In the genomic region with DNA sequence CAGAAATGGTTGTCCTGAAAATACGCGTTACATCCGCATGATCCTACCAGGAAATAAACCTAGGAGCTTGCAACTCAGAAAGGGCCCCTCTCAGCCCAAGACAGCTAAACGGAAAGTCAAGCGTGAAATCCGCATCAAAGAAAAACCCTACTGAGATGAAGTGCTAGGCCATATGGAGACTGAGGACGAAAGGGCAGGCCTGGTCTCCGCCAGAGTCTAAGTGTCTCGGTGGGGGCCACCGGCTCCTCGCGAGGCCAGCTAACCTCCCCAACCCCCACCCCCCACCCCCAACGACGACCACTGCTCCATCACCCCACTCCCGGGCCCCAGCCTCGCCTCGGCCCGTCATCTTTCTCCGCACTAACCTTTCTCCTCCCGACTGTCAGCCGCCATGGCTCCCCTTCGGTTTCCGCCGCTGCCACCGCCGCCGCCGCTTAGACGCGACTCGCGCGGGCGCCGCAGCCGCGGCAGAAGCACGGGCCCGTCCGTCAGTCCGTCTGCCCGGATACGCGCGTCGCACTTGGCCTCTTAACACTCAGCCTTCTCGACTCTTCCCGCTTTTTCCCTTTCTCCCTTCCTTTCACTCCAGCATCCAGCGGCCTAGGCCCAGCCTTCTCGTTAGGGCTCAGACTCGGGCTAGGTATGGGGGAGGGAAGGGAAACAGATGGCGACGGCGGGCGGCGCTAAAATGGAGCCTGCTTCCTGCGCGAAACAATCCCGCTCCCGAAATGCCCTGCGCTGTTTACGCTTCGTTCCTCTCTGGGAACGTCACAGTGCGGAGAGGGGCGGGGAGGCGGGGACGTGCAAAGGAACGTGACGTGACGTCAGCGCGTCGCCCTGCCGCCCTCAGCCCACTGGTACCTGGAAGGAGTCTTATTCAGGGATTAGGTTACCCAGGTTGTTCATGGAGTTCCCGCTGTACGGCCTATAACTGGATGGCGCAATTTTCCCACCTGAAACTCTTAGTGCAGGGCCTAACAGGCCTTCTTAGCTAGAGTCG, we compare ENCODE assay signal across 1 cellular context.
TF ChIP-seq lines count a peak whose summit lies in the region.

A gene (minus strand): TSS at position 730 of the 1,000 bp plus-strand sequence. CDS start 337 bp downstream, at position 393.

TF ChIP-seq in HepG2, 621 proteins besides CTCF, POLR2A, EP300 and RAD21 (continued from another document and continues in another):
- TF ChIP-seq, protein P1, sequence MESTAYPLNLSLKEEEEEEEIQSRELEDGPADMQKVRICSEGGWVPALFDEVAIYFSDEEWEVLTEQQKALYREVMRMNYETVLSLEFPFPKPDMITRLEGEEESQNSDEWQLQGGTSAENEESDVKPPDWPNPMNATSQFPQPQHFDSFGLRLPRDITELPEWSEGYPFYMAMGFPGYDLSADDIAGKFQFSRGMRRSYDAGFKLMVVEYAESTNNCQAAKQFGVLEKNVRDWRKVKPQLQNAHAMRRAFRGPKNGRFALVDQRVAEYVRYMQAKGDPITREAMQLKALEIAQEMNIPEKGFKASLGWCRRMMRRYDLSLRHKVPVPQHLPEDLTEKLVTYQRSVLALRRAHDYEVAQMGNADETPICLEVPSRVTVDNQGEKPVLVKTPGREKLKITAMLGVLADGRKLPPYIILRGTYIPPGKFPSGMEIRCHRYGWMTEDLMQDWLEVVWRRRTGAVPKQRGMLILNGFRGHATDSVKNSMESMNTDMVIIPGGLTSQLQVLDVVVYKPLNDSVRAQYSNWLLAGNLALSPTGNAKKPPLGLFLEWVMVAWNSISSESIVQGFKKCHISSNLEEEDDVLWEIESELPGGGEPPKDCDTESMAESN (CRISPR knock-in tag; conservative IDR thresholded peaks at IDR 0.05) = no peak; the same call in 1 of the 2 replicates
- TF ChIP-seq KDM4B (CRISPR knock-in tag; IDR thresholded peaks at IDR 0.05) = no peak
- TF ChIP-seq, protein P2, sequence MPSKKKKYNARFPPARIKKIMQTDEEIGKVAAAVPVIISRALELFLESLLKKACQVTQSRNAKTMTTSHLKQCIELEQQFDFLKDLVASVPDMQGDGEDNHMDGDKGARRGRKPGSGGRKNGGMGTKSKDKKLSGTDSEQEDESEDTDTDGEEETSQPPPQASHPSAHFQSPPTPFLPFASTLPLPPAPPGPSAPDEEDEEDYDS (CRISPR knock-in tag; IDR thresholded peaks at IDR 0.05) = peak; percentile 88; the same call in 1 of the 2 replicates
- no peak for TF ChIP-seq ZNF616 (CRISPR knock-in tag; IDR thresholded peaks at IDR 0.05; ENCODE audit: low read depth)
- TF ChIP-seq ZNF589 (CRISPR knock-in tag; conservative IDR thresholded peaks at IDR 0.05) = peak; percentile 95
- TF ChIP-seq ATF1 (CRISPR knock-in tag; IDR thresholded peaks at IDR 0.05) = peak; percentile 96
- TF ChIP-seq PAX8 (CRISPR knock-in tag; IDR thresholded peaks at IDR 0.05; ENCODE audit: borderline replicate concordance) = peak; percentile 94; the same call in 1 of the 2 replicates
- no peak for TF ChIP-seq NONO (IDR thresholded peaks at IDR 0.05)
- TF ChIP-seq NONO (CRISPR knock-in tag; conservative IDR thresholded peaks at IDR 0.05) = peak; percentile 88
- peak; percentile 68; the same call in 1 of the 2 replicates for TF ChIP-seq RFX5 (IDR thresholded peaks at IDR 0.05; ENCODE audit: low read depth, low read length)
- TF ChIP-seq NFYB (CRISPR knock-in tag; IDR thresholded peaks at IDR 0.05) = no peak
- TF ChIP-seq, protein P3, sequence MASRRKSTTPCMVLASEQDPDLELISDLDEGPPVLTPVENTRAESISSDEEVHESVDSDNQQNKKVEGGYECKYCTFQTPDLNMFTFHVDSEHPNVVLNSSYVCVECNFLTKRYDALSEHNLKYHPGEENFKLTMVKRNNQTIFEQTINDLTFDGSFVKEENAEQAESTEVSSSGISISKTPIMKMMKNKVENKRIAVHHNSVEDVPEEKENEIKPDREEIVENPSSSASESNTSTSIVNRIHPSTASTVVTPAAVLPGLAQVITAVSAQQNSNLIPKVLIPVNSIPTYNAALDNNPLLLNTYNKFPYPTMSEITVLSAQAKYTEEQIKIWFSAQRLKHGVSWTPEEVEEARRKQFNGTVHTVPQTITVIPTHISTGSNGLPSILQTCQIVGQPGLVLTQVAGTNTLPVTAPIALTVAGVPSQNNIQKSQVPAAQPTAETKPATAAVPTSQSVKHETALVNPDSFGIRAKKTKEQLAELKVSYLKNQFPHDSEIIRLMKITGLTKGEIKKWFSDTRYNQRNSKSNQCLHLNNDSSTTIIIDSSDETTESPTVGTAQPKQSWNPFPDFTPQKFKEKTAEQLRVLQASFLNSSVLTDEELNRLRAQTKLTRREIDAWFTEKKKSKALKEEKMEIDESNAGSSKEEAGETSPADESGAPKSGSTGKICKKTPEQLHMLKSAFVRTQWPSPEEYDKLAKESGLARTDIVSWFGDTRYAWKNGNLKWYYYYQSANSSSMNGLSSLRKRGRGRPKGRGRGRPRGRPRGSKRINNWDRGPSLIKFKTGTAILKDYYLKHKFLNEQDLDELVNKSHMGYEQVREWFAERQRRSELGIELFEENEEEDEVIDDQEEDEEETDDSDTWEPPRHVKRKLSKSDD (CRISPR knock-in tag; IDR thresholded peaks at IDR 0.05; ENCODE audit: low read depth) = peak; percentile 96
- no peak for TF ChIP-seq ZNF326 (CRISPR knock-in tag; IDR thresholded peaks at IDR 0.05; ENCODE audit: borderline replicate concordance)
- 0 out of 2 replicates have a peak, but pooled peaks have one; percentile 75 for TF ChIP-seq ZNF44 (CRISPR knock-in tag; IDR thresholded peaks at IDR 0.05)
- TF ChIP-seq ZNF234 (CRISPR knock-in tag; conservative IDR thresholded peaks at IDR 0.05) = no peak
- no peak; the same call in none of the 2 replicates for TF ChIP-seq ZNF430 (CRISPR knock-in tag; IDR thresholded peaks at IDR 0.05)
- TF ChIP-seq, protein P4, sequence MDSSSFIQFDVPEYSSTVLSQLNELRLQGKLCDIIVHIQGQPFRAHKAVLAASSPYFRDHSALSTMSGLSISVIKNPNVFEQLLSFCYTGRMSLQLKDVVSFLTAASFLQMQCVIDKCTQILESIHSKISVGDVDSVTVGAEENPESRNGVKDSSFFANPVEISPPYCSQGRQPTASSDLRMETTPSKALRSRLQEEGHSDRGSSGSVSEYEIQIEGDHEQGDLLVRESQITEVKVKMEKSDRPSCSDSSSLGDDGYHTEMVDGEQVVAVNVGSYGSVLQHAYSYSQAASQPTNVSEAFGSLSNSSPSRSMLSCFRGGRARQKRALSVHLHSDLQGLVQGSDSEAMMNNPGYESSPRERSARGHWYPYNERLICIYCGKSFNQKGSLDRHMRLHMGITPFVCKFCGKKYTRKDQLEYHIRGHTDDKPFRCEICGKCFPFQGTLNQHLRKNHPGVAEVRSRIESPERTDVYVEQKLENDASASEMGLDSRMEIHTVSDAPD (CRISPR knock-in tag; IDR thresholded peaks at IDR 0.05) = 0 out of 2 replicates have a peak, but pooled peaks have one; percentile 64
- TF ChIP-seq POLR2AphosphoS2 (IDR thresholded peaks at IDR 0.05; ENCODE audit: low read depth, low read length) = peak; percentile 56; the same call in 1 of the 2 replicates
- TF ChIP-seq, protein P5, sequence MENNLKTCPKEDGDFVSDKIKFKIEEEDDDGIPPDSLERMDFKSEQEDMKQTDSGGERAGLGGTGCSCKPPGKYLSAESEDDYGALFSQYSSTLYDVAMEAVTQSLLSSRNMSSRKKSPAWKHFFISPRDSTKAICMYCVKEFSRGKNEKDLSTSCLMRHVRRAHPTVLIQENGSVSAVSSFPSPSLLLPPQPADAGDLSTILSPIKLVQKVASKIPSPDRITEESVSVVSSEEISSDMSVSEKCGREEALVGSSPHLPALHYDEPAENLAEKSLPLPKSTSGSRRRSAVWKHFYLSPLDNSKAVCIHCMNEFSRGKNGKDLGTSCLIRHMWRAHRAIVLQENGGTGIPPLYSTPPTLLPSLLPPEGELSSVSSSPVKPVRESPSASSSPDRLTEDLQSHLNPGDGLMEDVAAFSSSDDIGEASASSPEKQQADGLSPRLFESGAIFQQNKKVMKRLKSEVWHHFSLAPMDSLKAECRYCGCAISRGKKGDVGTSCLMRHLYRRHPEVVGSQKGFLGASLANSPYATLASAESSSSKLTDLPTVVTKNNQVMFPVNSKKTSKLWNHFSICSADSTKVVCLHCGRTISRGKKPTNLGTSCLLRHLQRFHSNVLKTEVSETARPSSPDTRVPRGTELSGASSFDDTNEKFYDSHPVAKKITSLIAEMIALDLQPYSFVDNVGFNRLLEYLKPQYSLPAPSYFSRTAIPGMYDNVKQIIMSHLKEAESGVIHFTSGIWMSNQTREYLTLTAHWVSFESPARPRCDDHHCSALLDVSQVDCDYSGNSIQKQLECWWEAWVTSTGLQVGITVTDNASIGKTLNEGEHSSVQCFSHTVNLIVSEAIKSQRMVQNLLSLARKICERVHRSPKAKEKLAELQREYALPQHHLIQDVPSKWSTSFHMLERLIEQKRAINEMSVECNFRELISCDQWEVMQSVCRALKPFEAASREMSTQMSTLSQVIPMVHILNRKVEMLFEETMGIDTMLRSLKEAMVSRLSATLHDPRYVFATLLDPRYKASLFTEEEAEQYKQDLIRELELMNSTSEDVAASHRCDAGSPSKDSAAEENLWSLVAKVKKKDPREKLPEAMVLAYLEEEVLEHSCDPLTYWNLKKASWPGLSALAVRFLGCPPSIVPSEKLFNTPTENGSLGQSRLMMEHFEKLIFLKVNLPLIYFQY (CRISPR knock-in tag; IDR thresholded peaks at IDR 0.05; ENCODE audit: borderline replicate concordance) = no peak
- peak; percentile 89 for TF ChIP-seq AGO2 (optimal IDR thresholded peaks at IDR 0.05; ENCODE audit: low read depth, low read length)
- no peak for TF ChIP-seq WIZ (CRISPR knock-in tag; IDR thresholded peaks at IDR 0.05)
- peak; percentile 37 for TF ChIP-seq JARID2 (CRISPR knock-in tag; IDR thresholded peaks at IDR 0.05; ENCODE audit: insufficient replicate concordance)
- no peak for TF ChIP-seq ZNF180 (CRISPR knock-in tag; IDR thresholded peaks at IDR 0.05; ENCODE audit: borderline replicate concordance, low read depth)
- TF ChIP-seq ZNF747 (CRISPR knock-in tag; IDR thresholded peaks at IDR 0.05; ENCODE audit: borderline replicate concordance) = peak; percentile 85; the same call in 1 of the 2 replicates
- TF ChIP-seq, protein P6, sequence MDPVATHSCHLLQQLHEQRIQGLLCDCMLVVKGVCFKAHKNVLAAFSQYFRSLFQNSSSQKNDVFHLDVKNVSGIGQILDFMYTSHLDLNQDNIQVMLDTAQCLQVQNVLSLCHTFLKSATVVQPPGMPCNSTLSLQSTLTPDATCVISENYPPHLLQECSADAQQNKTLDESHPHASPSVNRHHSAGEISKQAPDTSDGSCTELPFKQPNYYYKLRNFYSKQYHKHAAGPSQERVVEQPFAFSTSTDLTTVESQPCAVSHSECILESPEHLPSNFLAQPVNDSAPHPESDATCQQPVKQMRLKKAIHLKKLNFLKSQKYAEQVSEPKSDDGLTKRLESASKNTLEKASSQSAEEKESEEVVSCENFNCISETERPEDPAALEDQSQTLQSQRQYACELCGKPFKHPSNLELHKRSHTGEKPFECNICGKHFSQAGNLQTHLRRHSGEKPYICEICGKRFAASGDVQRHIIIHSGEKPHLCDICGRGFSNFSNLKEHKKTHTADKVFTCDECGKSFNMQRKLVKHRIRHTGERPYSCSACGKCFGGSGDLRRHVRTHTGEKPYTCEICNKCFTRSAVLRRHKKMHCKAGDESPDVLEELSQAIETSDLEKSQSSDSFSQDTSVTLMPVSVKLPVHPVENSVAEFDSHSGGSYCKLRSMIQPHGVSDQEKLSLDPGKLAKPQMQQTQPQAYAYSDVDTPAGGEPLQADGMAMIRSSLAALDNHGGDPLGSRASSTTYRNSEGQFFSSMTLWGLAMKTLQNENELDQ (CRISPR knock-in tag; IDR thresholded peaks at IDR 0.05; ENCODE audit: borderline replicate concordance) = no peak
- no peak for TF ChIP-seq ZNF577 (CRISPR knock-in tag; IDR thresholded peaks at IDR 0.05; ENCODE audit: borderline replicate concordance, low read depth)
- TF ChIP-seq ZBTB38 (CRISPR knock-in tag; IDR thresholded peaks at IDR 0.05) = peak; percentile 87; the same call in 1 of the 2 replicates
- peak; percentile 89; the same call in 1 of the 2 replicates for TF ChIP-seq SIX1 (CRISPR knock-in tag; IDR thresholded peaks at IDR 0.05; ENCODE audit: borderline replicate concordance)
- TF ChIP-seq, protein P7, sequence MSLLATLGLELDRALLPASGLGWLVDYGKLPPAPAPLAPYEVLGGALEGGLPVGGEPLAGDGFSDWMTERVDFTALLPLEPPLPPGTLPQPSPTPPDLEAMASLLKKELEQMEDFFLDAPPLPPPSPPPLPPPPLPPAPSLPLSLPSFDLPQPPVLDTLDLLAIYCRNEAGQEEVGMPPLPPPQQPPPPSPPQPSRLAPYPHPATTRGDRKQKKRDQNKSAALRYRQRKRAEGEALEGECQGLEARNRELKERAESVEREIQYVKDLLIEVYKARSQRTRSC (CRISPR knock-in tag; IDR thresholded peaks at IDR 0.05; ENCODE audit: low read depth) = peak; percentile 92
- peak; percentile 81 for TF ChIP-seq ZNF543 (CRISPR knock-in tag; IDR thresholded peaks at IDR 0.05)
- peak; percentile 79; the same call in 1 of the 2 replicates for TF ChIP-seq ZNF510 (CRISPR knock-in tag; IDR thresholded peaks at IDR 0.05; ENCODE audit: low read depth)
- TF ChIP-seq ZFP41 (CRISPR knock-in tag; IDR thresholded peaks at IDR 0.05; ENCODE audit: borderline replicate concordance) = 0 out of 2 replicates have a peak, but pooled peaks have one; percentile 27
- TF ChIP-seq BRD4 (CRISPR knock-in tag; IDR thresholded peaks at IDR 0.05) = peak; percentile 86
- peak; percentile 90; the same call in 1 of the 2 replicates for TF ChIP-seq ZNF761 (CRISPR knock-in tag; conservative IDR thresholded peaks at IDR 0.05)
- TF ChIP-seq, protein P8, sequence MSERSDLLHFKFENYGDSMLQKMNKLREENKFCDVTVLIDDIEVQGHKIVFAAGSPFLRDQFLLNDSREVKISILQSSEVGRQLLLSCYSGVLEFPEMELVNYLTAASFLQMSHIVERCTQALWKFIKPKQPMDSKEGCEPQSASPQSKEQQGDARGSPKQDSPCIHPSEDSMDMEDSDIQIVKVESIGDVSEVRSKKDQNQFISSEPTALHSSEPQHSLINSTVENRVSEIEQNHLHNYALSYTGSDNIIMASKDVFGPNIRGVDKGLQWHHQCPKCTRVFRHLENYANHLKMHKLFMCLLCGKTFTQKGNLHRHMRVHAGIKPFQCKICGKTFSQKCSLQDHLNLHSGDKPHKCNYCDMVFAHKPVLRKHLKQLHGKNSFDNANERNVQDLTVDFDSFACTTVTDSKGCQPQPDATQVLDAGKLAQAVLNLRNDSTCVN (CRISPR knock-in tag; IDR thresholded peaks at IDR 0.05; ENCODE audit: borderline replicate concordance) = peak; percentile 62; the same call in 1 of the 2 replicates
- TF ChIP-seq ZNF878 (CRISPR knock-in tag; IDR thresholded peaks at IDR 0.05) = peak; percentile 61; the same call in 1 of the 2 replicates
- no peak for TF ChIP-seq TBP (CRISPR knock-in tag; IDR thresholded peaks at IDR 0.05)
- TF ChIP-seq SOX5 (CRISPR knock-in tag; IDR thresholded peaks at IDR 0.05; ENCODE audit: borderline replicate concordance) = peak; percentile 79; the same call in 1 of the 2 replicates
- peak; percentile 90 for TF ChIP-seq YEATS4 (CRISPR knock-in tag; IDR thresholded peaks at IDR 0.05; ENCODE audit: borderline replicate concordance)
- TF ChIP-seq HNRNPL (IDR thresholded peaks at IDR 0.05; ENCODE audit: low read depth, low read length) = no peak
- peak; percentile 88; the same call in 1 of the 2 replicates for TF ChIP-seq ZNF672 (CRISPR knock-in tag; IDR thresholded peaks at IDR 0.05)
- TF ChIP-seq ZNF788 (CRISPR knock-in tag; IDR thresholded peaks at IDR 0.05; ENCODE audit: borderline replicate concordance) = peak; percentile 94; the same call in 1 of the 2 replicates
- TF ChIP-seq ZNF367 (CRISPR knock-in tag; IDR thresholded peaks at IDR 0.05; ENCODE audit: borderline replicate concordance) = no peak
